In genomic region chr16:1181715-1182671, GRCh38 we compare ENCODE assay signal across 10 cellular contexts. TPM values are rescaled to one million over a fixed set of nuclear protein-coding genes. Genes with fewer than 3 reads are reported as not detected.
DNase-seq lines count a peak whose midpoint lies in the region; ATAC-seq and TF ChIP-seq lines count a peak whose summit lies in the region.
"Had no signal": no experiment of that assay in that cellular context is flagged by ENCODE, and none has a peak within 500 bp of the region (broad histone marks: within the 10 kb centered on the region; RNA-seq: fewer than 3 reads in every experiment).

No MANE protein-coding gene starts in this region.

- no peak overlapping the region for H3K4me3 ChIP-seq in WERI-Rb-1 (ENCODE audit: low read depth, low read length)
- H3K4me3 ChIP-seq in right atrium auricular region = peak overlapping the region in 1 of 2 donors; percentile 9

- intact Hi-C loops in sciatic nerve (cut with DNase I) = no loop called here

- H3K4me1 ChIP-seq in right atrium auricular region = peaks cover 0 to 31% of the 10 kb centered on the region in 2 donors

- H3K27ac ChIP-seq in WERI-Rb-1 (peak overlapping the region; percentile 64), right atrium auricular region (peak overlapping the region; percentile 55 to 70)

- peak; percentile 45 for ATAC-seq in sciatic nerve
- no peak for ATAC-seq in HG02852 (IDR thresholded peaks at IDR 0.05; ENCODE audit: unreplicated experiment)

- H3K9me3 ChIP-seq in WERI-Rb-1 (ENCODE audit: severe bottlenecking) (no peaks in the 10 kb centered on the region), right atrium auricular region (no peaks in the 10 kb centered on the region)

- peaks cover 31% of the 10 kb centered on the region for H3K36me3 ChIP-seq in WERI-Rb-1
- H3K36me3 ChIP-seq in right atrium auricular region = no peaks in the 10 kb centered on the region

- TF ChIP-seq CTCF in WERI-Rb-1 (IDR thresholded peaks at IDR 0.05; ENCODE audit: low read depth, low read length) (no peak), right atrium auricular region (IDR thresholded peaks at IDR 0.05) (no peak)

- DNase-seq in GM04504 (ENCODE audit: low read depth) = peak; percentile 14
- peak; percentile 90 for DNase-seq in WERI-Rb-1
- peak; percentile 65 for DNase-seq in right atrium auricular region (ENCODE audit: low spot score)
- DNase-seq in sciatic nerve (ENCODE audit: low spot score) = peak; percentile 69
- no peak for DNase-seq in superior temporal gyrus (ENCODE audit: extremely low spot score)
- DNase-seq in middle frontal gyrus (ENCODE audit: extremely low spot score, low spot score) = no peak
- no peak for DNase-seq in activated naive CD4-positive, alpha-beta T cell treated with Interleukin-2 at 50 U/mL for 16 hours

- no peaks in the 10 kb centered on the region for H3K27me3 ChIP-seq in WERI-Rb-1 (ENCODE audit: insufficient read depth, low read depth, severe bottlenecking)
- H3K27me3 ChIP-seq in right atrium auricular region = no peaks in the 10 kb centered on the region

RNA-seq across cellular contexts. Expression of gene CACNA1H, which starts 29.1 kb away (rescaled TPM):
- total RNA-seq in right atrium auricular region (1 to 10 TPM; 7.0 to 9.4 TPM), sciatic nerve (4.1 TPM)

RNA-seq across cellular contexts. Expression of gene TPSG1, which starts 43.1 kb away (rescaled TPM):
- total RNA-seq in right atrium auricular region = not detected
- 0.45 TPM for total RNA-seq in sciatic nerve
- total RNA-seq: dorsolateral prefrontal cortex; T-helper 2 cell treated with Interferon-gamma antibody and Interleukin-4, amounts not matched to agents 100 ng/mL and 5 ng/mL, for 36 hours had no signal

RNA-seq across cellular contexts. Expression of gene TPSB2, which starts 48.0 kb away (rescaled TPM):
- total RNA-seq in right atrium auricular region = 10 to 100 TPM in 1 of 2 donors, 1 to 10 TPM in 1; 1.2 to 12.5 TPM
- total RNA-seq in sciatic nerve = 18.5 TPM
- total RNA-seq: T-helper 2 cell treated with Interferon-gamma antibody and Interleukin-4, amounts not matched to agents 100 ng/mL and 5 ng/mL, for 36 hours had no signal

RNA-seq across cellular contexts. Expression of gene TPSAB1, which starts 58.5 kb away (rescaled TPM):
- total RNA-seq in right atrium auricular region = 1 to 10 TPM; 2.6 to 8.9 TPM
- total RNA-seq in sciatic nerve = 11.5 TPM
- total RNA-seq: T-helper 2 cell treated with Interferon-gamma antibody and Interleukin-4, amounts not matched to agents 100 ng/mL and 5 ng/mL, for 36 hours had no signal

Comparison
In these comparisons a context has a peak if more than half of its experiments do, and no peak if none do; other contexts are left out.
1. DNase-seq: peak in GM04504 (single experiment), WERI-Rb-1 (single experiment), right atrium auricular region (single experiment) and sciatic nerve (single experiment); none in superior temporal gyrus (single experiment), middle frontal gyrus (single experiment) and activated naive CD4-positive, alpha-beta T cell treated with Interleukin-2 at 50 U/mL for 16 hours (single experiment).